16 cellular contexts compared by ENCODE assay signal in genomic region chr15:52796228-52796521, GRCh38. TPM values are rescaled to one million over a fixed set of nuclear protein-coding genes. Genes with fewer than 3 reads are reported as not detected.
DNase-seq lines count a peak whose midpoint lies in the region; ATAC-seq and TF ChIP-seq lines count a peak whose summit lies in the region.
"Had no signal": no experiment of that assay in that cellular context is flagged by ENCODE, and none has a peak within 500 bp of the region (broad histone marks: within the 10 kb centered on the region; RNA-seq: fewer than 3 reads in every experiment).

No MANE protein-coding gene starts in this region.

- no peak overlapping the region for H2BK20ac ChIP-seq in H9 (ENCODE audit: low read depth, low read length, poor library complexity, severe bottlenecking)

- no peak overlapping the region for H3K4ac ChIP-seq in H9 (ENCODE audit: low read depth, low read length)

- no peak for ATAC-seq in GM19455 (IDR thresholded peaks at IDR 0.05; ENCODE audit: unreplicated experiment)
- ATAC-seq in stimulated activated naive CD8-positive, alpha-beta T cell treated with anti-CD3 and anti-CD28 coated beads, Interleukin-15, amount 100 ng/mL, for 72 hours, result no peak
- ATAC-seq: A549, HepG2 had no signal

- H2AK5ac ChIP-seq in H9 (ENCODE audit: insufficient read length, low read length), result no peak overlapping the region

- no peak overlapping the region for H4K8ac ChIP-seq in H9 (replicated peaks; ENCODE audit: insufficient read length, low read depth, low read length)

- H3K9me3 ChIP-seq in H9 (ENCODE audit: control insufficient read depth, low read depth, low read length) (no peaks in the 10 kb centered on the region), endodermal cell (ENCODE audit: control insufficient read depth, low read length) (no peaks in the 10 kb centered on the region)
- H3K9me3 ChIP-seq: A549, BE2C had no signal

- no peak overlapping the region for H4K5ac ChIP-seq in H9 (ENCODE audit: insufficient read length, low read depth, low read length)

- no peaks in the 10 kb centered on the region for H4K20me1 ChIP-seq in H9 (ENCODE audit: control insufficient read depth, insufficient read depth, insufficient read length)

- H2BK120ac ChIP-seq in H9 (ENCODE audit: low read depth, low read length, poor library complexity, severe bottlenecking), result no peak overlapping the region

- no peak overlapping the region for H3K23ac ChIP-seq in H9 (ENCODE audit: insufficient read length, low read depth, low read length)

- H3K14ac ChIP-seq in H9 (ENCODE audit: insufficient read depth, low read length), result no peak overlapping the region

- H3K4me1 Mint-ChIP-seq in H9 (peaks cover 72 to 73% of the 10 kb centered on the region in 2 experiments), endodermal cell (peaks cover 34% of the 10 kb centered on the region), progenitor cell of endocrine pancreas (ENCODE audit: low read depth) (peaks cover 43% of the 10 kb centered on the region)
- H3K4me1 Mint-ChIP-seq in stimulated activated naive CD8-positive, alpha-beta T cell treated with anti-CD3 and anti-CD28 coated beads, Interleukin-15, amount 100 ng/mL, for 72 hours, result peaks cover 58% of the 10 kb centered on the region

- DNase-seq in H9, result no peak
- peak; percentile 49 for DNase-seq in endodermal cell
- no peak for DNase-seq in progenitor cell of endocrine pancreas (ENCODE audit: low spot score, unreplicated experiment)
- DNase-seq in stimulated activated naive CD8-positive, alpha-beta T cell treated with anti-CD3 and anti-CD28 coated beads, Interleukin-15, amount 100 ng/mL, for 72 hours, result no peak
- DNase-seq in occipital lobe (lab: John Stamatoyannopoulos, UW), result no peak
- DNase-seq: BE2C; CD4-positive, alpha-beta memory T cell; DMS79; GM23248; HCEC 1CT; HFFc6 had no signal

- H3T11ph ChIP-seq in H9 (ENCODE audit: low read length), result no peak overlapping the region

- peak overlapping the region; percentile 75 for H3K4me2 ChIP-seq in H9 (ENCODE audit: insufficient read depth, insufficient read length, low read length)
- H3K4me2 ChIP-seq: A549 had no signal

- H2AFZ ChIP-seq in H9 (ENCODE audit: low read length), result no peak overlapping the region
- H2AFZ ChIP-seq: GM23248 had no signal

- no peak overlapping the region for H3K27ac Mint-ChIP-seq in H9
- no peak overlapping the region for H3K27ac Mint-ChIP-seq in endodermal cell
- H3K27ac Mint-ChIP-seq in progenitor cell of endocrine pancreas, result peak overlapping the region; percentile 90
- H3K27ac Mint-ChIP-seq in stimulated activated naive CD8-positive, alpha-beta T cell treated with anti-CD3 and anti-CD28 coated beads, Interleukin-15, amount 100 ng/mL, for 72 hours, result no peak overlapping the region
- H3K27ac Mint-ChIP-seq: HFFc6 had no signal

- no peak overlapping the region for H3K56ac ChIP-seq in H9 (ENCODE audit: insufficient read length, low read depth, low read length)

- H3K23me2 ChIP-seq in H9 (ENCODE audit: insufficient read length, low read depth, low read length, poor library complexity, severe bottlenecking), result peaks cover 24% of the 10 kb centered on the region

- H3K27me3 ChIP-seq in H9 (ENCODE audit: insufficient read depth, low read length) (peaks cover 81% of the 10 kb centered on the region), endodermal cell (ENCODE audit: control insufficient read depth, insufficient read depth, low read length, poor library complexity, severe bottlenecking) (peaks cover 100% of the 10 kb centered on the region)

- H3K4me1 ChIP-seq in H9 (ENCODE audit: insufficient read depth, low read length), result peaks cover 19% of the 10 kb centered on the region
- H3K4me1 ChIP-seq in endodermal cell (ENCODE audit: control insufficient read depth, insufficient read depth, low read length), result peaks cover 15% of the 10 kb centered on the region
- H3K4me1 ChIP-seq: A549, BE2C had no signal

- H4K91ac ChIP-seq in H9 (ENCODE audit: insufficient read length, low read depth, low read length), result no peak overlapping the region

- no peak overlapping the region for H2BK15ac ChIP-seq in H9 (ENCODE audit: low read depth, low read length)

- H3K79me1 ChIP-seq in H9 (ENCODE audit: insufficient read depth, low read depth, low read length, poor library complexity, severe bottlenecking), result no peaks in the 10 kb centered on the region

- H3K4me3 Mint-ChIP-seq in H9 (peak overlapping the region in 1 of 2 experiments; percentile 69; a peak in 1 of 5 replicates), endodermal cell (no peak overlapping the region), progenitor cell of endocrine pancreas (ENCODE audit: low read depth) (no peak overlapping the region)
- no peak overlapping the region for H3K4me3 Mint-ChIP-seq in stimulated activated naive CD8-positive, alpha-beta T cell treated with anti-CD3 and anti-CD28 coated beads, Interleukin-15, amount 100 ng/mL, for 72 hours
- H3K4me3 Mint-ChIP-seq: HFFc6 had no signal

- H3K79me2 ChIP-seq in H9 (ENCODE audit: insufficient read depth, low read length), result no peaks in the 10 kb centered on the region

- H3K4me3 ChIP-seq in endodermal cell (ENCODE audit: low read length), result no peak overlapping the region
- H3K4me3 ChIP-seq: A549, GM23248 had no signal

- whole genome bisulfite sequencing in H9 (ENCODE audit: extremely low coverage, insufficient read length, low lambda C conversion rate), result no CpG with 5 or more reads among the region's 9 CpGs
- 38% methylated on average over 9 of the region's 9 CpGs; no CpG with 5 or more reads in 1 of the 2 experiments for WGBS in endodermal cell (ENCODE audit: insufficient coverage in 1 of 2, insufficient read length in 1 of 2), 2 experiments

- TF ChIP-seq CTCF in H9 (conservative IDR thresholded peaks at IDR 0.05) (no peak), endodermal cell (conservative IDR thresholded peaks at IDR 0.05) (no peak), progenitor cell of endocrine pancreas (IDR thresholded peaks at IDR 0.05; ENCODE audit: unreplicated experiment) (no peak)

- H3K27me3 Mint-ChIP-seq in H9 (ENCODE audit: low read depth) (peaks cover 24% of the 10 kb centered on the region), endodermal cell (ENCODE audit: insufficient read depth) (peaks cover 75% of the 10 kb centered on the region), progenitor cell of endocrine pancreas (no peaks in the 10 kb centered on the region)
- H3K27me3 Mint-ChIP-seq in stimulated activated naive CD8-positive, alpha-beta T cell treated with anti-CD3 and anti-CD28 coated beads, Interleukin-15, amount 100 ng/mL, for 72 hours, result peaks cover 100% of the 10 kb centered on the region

- H3K9ac ChIP-seq in H9 (ENCODE audit: extremely low read depth, insufficient read length, low read length) (no peak overlapping the region), endodermal cell (ENCODE audit: extremely low read depth, low read length, poor library complexity, severe bottlenecking) (no peak overlapping the region)
- H3K9ac ChIP-seq: GM23248 had no signal

- H3K36me3 Mint-ChIP-seq in H9 (ENCODE audit: insufficient read depth in 1 of 3, low read depth in 3 of 3) (peaks cover 4 to 28% (median 15%) of the 10 kb centered on the region in 3 experiments; a peak in 6 of 7 replicates), endodermal cell (ENCODE audit: low read depth) (peaks cover 3% of the 10 kb centered on the region), progenitor cell of endocrine pancreas (ENCODE audit: insufficient read depth) (peaks cover 18% of the 10 kb centered on the region)
- H3K36me3 Mint-ChIP-seq: CD4-positive, alpha-beta memory T cell had no signal

- no peak overlapping the region for H2BK12ac ChIP-seq in H9 (ENCODE audit: insufficient read length, low read depth, low read length)

- no peak overlapping the region for H3K27ac ChIP-seq in H9 (ENCODE audit: insufficient read length, low read depth, low read length)
- H3K27ac ChIP-seq in endodermal cell (ENCODE audit: low read depth, low read length), result no peak overlapping the region
- H3K27ac ChIP-seq: A549, C4-2B, GM23248 had no signal

- H3K9me3 Mint-ChIP-seq in H9 (peaks cover 0 to 7% of the 10 kb centered on the region in 2 experiments; a peak in 1 of 5 replicates), endodermal cell (no peaks in the 10 kb centered on the region), progenitor cell of endocrine pancreas (ENCODE audit: low read depth) (peaks cover 6% of the 10 kb centered on the region)
- H3K9me3 Mint-ChIP-seq in stimulated activated naive CD8-positive, alpha-beta T cell treated with anti-CD3 and anti-CD28 coated beads, Interleukin-15, amount 100 ng/mL, for 72 hours, result peaks cover 0 to 6% of the 10 kb centered on the region in 2 donors
- H3K9me3 Mint-ChIP-seq: HFFc6 had no signal

- no peak overlapping the region for H2BK5ac ChIP-seq in H9 (ENCODE audit: insufficient read length, low read length)

- H3K36me3 ChIP-seq in endodermal cell (ENCODE audit: control insufficient read depth, insufficient read depth, low read length), result no peaks in the 10 kb centered on the region
- H3K36me3 ChIP-seq: BE2C had no signal

- no peak overlapping the region for H3K18ac ChIP-seq in H9 (ENCODE audit: insufficient read length, low read depth, low read length)

RNA-seq across cellular contexts. Expression of gene ONECUT1, which starts 6.0 kb away (rescaled TPM):
- total RNA-seq in H9 (2021) (14.0 and 14.1 TPM in 2 replicates), endodermal cell (1 to 10 TPM; 1.8 to 5.3 TPM), progenitor cell of endocrine pancreas (304 and 341 TPM in 2 replicates), occipital lobe (not detected)
- polyA plus RNA-seq in endodermal cell (2013, experiment 1 of 2), result 5.6 TPM
- polyA plus RNA-seq in endodermal cell (2013, experiment 2 of 2), result 4.6 TPM
- total RNA-seq: CD4-positive, alpha-beta memory T cell; GM23248 had no signal
- polyA plus RNA-seq: AG04450; CD4-positive, alpha-beta memory T cell; GM23248 had no signal

Comparison
In these comparisons a context has a peak if more than half of its experiments do, and no peak if none do; other contexts are left out.
1. RNA of gene ONECUT1, which starts 6.0 kb away (total RNA-seq): 304 to 341 TPM in progenitor cell of endocrine pancreas; 14.0 to 14.1 TPM in H9, 1.8 to 5.3 TPM in endodermal cell and not detected in occipital lobe (single experiment); every median in the first group is over 10 times any median in the second.